Comparison of ENCODE assay signal across 25 cellular contexts in genomic region chr19:38437917-38438316, GRCh38. TPM values are rescaled to one million over a fixed set of nuclear protein-coding genes. Genes with fewer than 3 reads are reported as not detected.
DNase-seq lines count a peak whose midpoint lies in the region; ATAC-seq, FAIRE-seq and TF ChIP-seq lines count a peak whose summit lies in the region.
"Had no signal": no experiment of that assay in that cellular context is flagged by ENCODE, and none has a peak within 500 bp of the region (broad histone marks: within the 10 kb centered on the region; RNA-seq: fewer than 3 reads in every experiment).

No MANE protein-coding gene starts in this region.

- no peak overlapping the region for H2AFZ ChIP-seq in K562 (ENCODE audit: low read depth, low read length)

- POLR2A ChIA-PET in HEK293 (lab: Yijun Ruan, JAX) (interaction anchor here (0.6 to 0.8 kb wide), 2 partner anchors 13 to 210 kb away, joined by 3 to 6 read pairs; partner anchors contain the start of gene ACTN4), K562 (lab: Yijun Ruan, JAX) (interaction anchor here (1.3 kb wide), 1 partner anchor 14 kb away, joined by 6 read pairs; no protein-coding TSS in a partner anchor)

- H3K27me3 Mint-ChIP-seq in glutamatergic neuron (ENCODE audit: unreplicated experiment) = peaks cover 4% of the 10 kb centered on the region
- H3K27me3 Mint-ChIP-seq: CD4-positive, CD25-positive, alpha-beta regulatory T cell had no signal

- no TSS peak for BruUV-seq in K562 (replicated peaks; lab: Mats Ljungman, UMichigan)

- no peak overlapping the region for H3K4me3 Mint-ChIP-seq in glutamatergic neuron (ENCODE audit: unreplicated experiment)
- H3K4me3 Mint-ChIP-seq: CD4-positive, CD25-positive, alpha-beta regulatory T cell; CD8-positive, alpha-beta memory T cell had no signal

- H3K27me3 ChIP-seq in K562 (ENCODE audit: control insufficient read depth in 2 of 2, insufficient read depth in 2 of 2, low read length in 2 of 2) (no peaks in the 10 kb centered on the region), psoas muscle (ENCODE audit: insufficient read depth in 3 of 3, low read length in 2 of 3) (no peaks in the 10 kb centered on the region)
- H3K27me3 ChIP-seq: BE2C had no signal

- no peak for TF ChIP-seq RAD21 in K562 (CRISPR knock-in tag; conservative IDR thresholded peaks at IDR 0.05 in 1 of 2, IDR thresholded peaks at IDR 0.05 in 1 of 2)

- no peak for DNase-seq in K562 (ENCODE audit: extremely low read depth in 1 of 4, low spot score in 3 of 4)
- DNase-seq in psoas muscle = no peak
- DNase-seq in glutamatergic neuron = no peak
- no peak for DNase-seq in activated CD4-positive, CD25-positive, alpha-beta regulatory T cell (lab: John Stamatoyannopoulos, UW)
- DNase-seq: ACHN; BE2C; C1 segment of cervical spinal cord; CD4-positive, CD25-positive, alpha-beta regulatory T cell; CD8-positive, alpha-beta memory T cell; COR-L47; DMS 273 treated with DMSO at 0.1 percent for 48 hours; DMS53; DND-41; EL; KG1 had no signal

- CTCF ChIA-PET in HEK293 (lab: Yijun Ruan, JAX) = interaction anchor here (0.6 kb wide), 1 partner anchor 673 kb away, joined by 3 read pairs; no protein-coding TSS in a partner anchor
- CTCF ChIA-PET in K562 (lab: Yijun Ruan, JAX; ENCODE audit: low intra/inter-chr PET ratio) = no interaction called here

- in situ Hi-C loops in K562 (cut with MboI) = no loop called here

- TF ChIP-seq EP300 in K562 (IDR thresholded peaks at IDR 0.05; ENCODE audit: low read length) = no peak

- H3K27ac ChIP-seq in HEK293 (ENCODE audit: extremely low read depth, low read depth, low read length) = no peak overlapping the region
- no peak overlapping the region for H3K27ac ChIP-seq in K562 (ENCODE audit: extremely low read depth, low read depth, low read length)
- peak overlapping the region; percentile 98 for H3K27ac ChIP-seq in psoas muscle

- no peak overlapping the region for H3K27ac Mint-ChIP-seq in glutamatergic neuron (ENCODE audit: unreplicated experiment)
- H3K27ac Mint-ChIP-seq: CD4-positive, CD25-positive, alpha-beta regulatory T cell; IgD-negative memory B cell had no signal

- H3K36me3 Mint-ChIP-seq in glutamatergic neuron (ENCODE audit: unreplicated experiment) = no peaks in the 10 kb centered on the region
- H3K36me3 Mint-ChIP-seq: CD4-positive, CD25-positive, alpha-beta regulatory T cell; IgD-negative memory B cell had no signal

- ATAC-seq in K562 (no peak), psoas muscle (no peak), GM19467 (IDR thresholded peaks at IDR 0.05; ENCODE audit: unreplicated experiment) (no peak)
- ATAC-seq: GM12878, HCT116, HepG2 had no signal

- 100% methylated on average over 1 of the region's 2 CpGs for WGBS in K562 (ENCODE audit: insufficient coverage, low coverage, missing lambda C conversion rate)
- WGBS in psoas muscle, 3 donors = 36 to 74% (median 55%) methylated on average over 2 of the region's 2 CpGs

- no peaks in the 10 kb centered on the region for H3K9me3 ChIP-seq in HEK293 (ENCODE audit: control insufficient read depth, insufficient read depth, low read depth, low read length)
- no peaks in the 10 kb centered on the region for H3K9me3 ChIP-seq in K562 (replicated peaks; ENCODE audit: control insufficient read depth, insufficient read depth, low read depth, low read length)
- no peaks in the 10 kb centered on the region for H3K9me3 ChIP-seq in psoas muscle
- H3K9me3 ChIP-seq: BE2C had no signal

- H3K4me3 ChIP-seq in HEK293 (ENCODE audit: low read depth, low read length) (no peak overlapping the region), K562 (no peak overlapping the region), psoas muscle (peak overlapping the region; percentile 90)
- H3K4me3 ChIP-seq: GM12878 had no signal

- no peaks in the 10 kb centered on the region for H3K9me1 ChIP-seq in K562 (ENCODE audit: control insufficient read depth, insufficient read depth, low read length)

- TF ChIP-seq CTCF in HEK293 (tag by site-specific recombination; IDR thresholded peaks at IDR 0.05) (no peak), K562 (IDR thresholded peaks at IDR 0.05 in 2 of 3, conservative IDR thresholded peaks at IDR 0.05 in 1 of 3; ENCODE audit: insufficient read depth in 2 of 3, low read depth in 1 of 3, low read length in 3 of 3) (no peak), psoas muscle (IDR thresholded peaks at IDR 0.05) (no peak), glutamatergic neuron (IDR thresholded peaks at IDR 0.05; ENCODE audit: partially characterized antibody, unreplicated experiment) (no peak)

- no peak overlapping the region for H3K4me2 ChIP-seq in K562 (ENCODE audit: insufficient read depth, low read length)

- no peaks in the 10 kb centered on the region for H4K20me1 ChIP-seq in K562 (replicated peaks; ENCODE audit: control insufficient read depth, insufficient read depth, low read length)

- TF ChIP-seq POLR2A in K562 (conservative IDR thresholded peaks at IDR 0.05) = no peak

- H3K4me1 ChIP-seq in HEK293 (ENCODE audit: control insufficient read depth, insufficient read depth, low read length) (peaks cover 12% of the 10 kb centered on the region), K562 (replicated peaks in 1 of 2; ENCODE audit: control insufficient read depth in 2 of 2, insufficient read depth in 2 of 2, low read length in 2 of 2) (peaks cover 18 to 40% of the 10 kb centered on the region in 2 experiments), psoas muscle (peaks cover 47% of the 10 kb centered on the region)
- H3K4me1 ChIP-seq: BE2C had no signal

- 0 out of 3 replicates have a peak, but pooled peaks cover 6% of the 10 kb centered on the region for H3K79me2 ChIP-seq in K562 (ENCODE audit: control insufficient read depth, insufficient read depth, low read length)

- intact Hi-C loops in K562 (cut with micrococcal nuclease) = no loop called here
- intact Hi-C loops in psoas muscle (cut with DNase I) = no loop called here

- no peak overlapping the region for H3K9ac ChIP-seq in K562 (ENCODE audit: insufficient read depth in 1 of 2, low read depth in 2 of 2, low read length in 2 of 2)

- peaks cover 14% of the 10 kb centered on the region for H3K4me1 Mint-ChIP-seq in glutamatergic neuron (ENCODE audit: low read depth, unreplicated experiment)

- no peak for FAIRE-seq in K562 (lab: Jason Lieb, UNC)
- FAIRE-seq: A204.1, GM12878, GM19239, H54, HepG2 had no signal

- no peaks in the 10 kb centered on the region; a peak in 1 of 3 replicates for H3K36me3 ChIP-seq in HEK293 (ENCODE audit: control insufficient read depth in 2 of 2, insufficient read depth in 1 of 2, low read length in 2 of 2)
- no peaks in the 10 kb centered on the region for H3K36me3 ChIP-seq in K562 (ENCODE audit: control insufficient read depth, insufficient read depth, low read length)
- peaks cover 0 to 36% of the 10 kb centered on the region in 2 donors for H3K36me3 ChIP-seq in psoas muscle (ENCODE audit: insufficient read depth in 1 of 2, low read depth in 1 of 2)
- H3K36me3 ChIP-seq: BE2C had no signal

- no peaks in the 10 kb centered on the region for H3K9me3 Mint-ChIP-seq in glutamatergic neuron (ENCODE audit: unreplicated experiment)
- H3K9me3 Mint-ChIP-seq: CD4-positive, CD25-positive, alpha-beta regulatory T cell; CD8-positive, alpha-beta memory T cell had no signal

RNA-seq across cellular contexts. Expression of gene RYR1, which starts 4.4 kb away (rescaled TPM):
- 52.1 and 114 TPM in 2 replicates for total RNA-seq in K562 (2011; cell fraction: chromatin; rRNA removed; ENCODE audit: low replicate concordance)
- 41.3 and 44.4 TPM in 2 replicates for total RNA-seq in K562 (2011; cell fraction: nucleolus; rRNA removed)
- total RNA-seq in K562 (2011; cell fraction: nucleoplasm; rRNA removed) = 47.0 and 64.5 TPM in 2 replicates
- total RNA-seq in K562 (2014; rRNA removed) (4.6 and 5.1 TPM in 2 replicates), K562 (2014; rRNA removed; fragmentation: Illumina TruSeq; extraction: Trizol) (2.3 and 2.9 TPM in 2 replicates), K562 (2015; rRNA removed; fragmentation: Illumina TruSeq; extraction: Trizol) (2.7 and 3.1 TPM in 2 replicates), K562 (2021) (5.3 and 7.4 TPM in 2 replicates), psoas muscle (1,000 to 10,000 TPM in 2 of 4 donors, 100 to 1,000 TPM in 2; 572 to 1,211 (median 883) TPM), glutamatergic neuron (ENCODE audit: unreplicated experiment) (117 TPM)
- polyA plus RNA-seq in K562 (2011; rRNA removed) (3.0 and 3.7 TPM in 2 replicates), K562 (2014; fragmentation: Illumina TruSeq; extraction: Trizol) (6.0 and 7.4 TPM in 2 replicates), K562 (2014; fragmentation: Nextera tagmentation; extraction: Ambion mirVana) (under 1 TPM; 0.11 to 0.58 TPM), K562 (2014; rRNA removed) (5.6 and 6.6 TPM in 2 replicates), psoas muscle (100 to 1,000 TPM in 2 of 3 donors, 10 to 100 TPM in 1; 56.0 to 278 (median 122) TPM)
- 3.6 and 4.2 TPM in 2 replicates for polyA plus RNA-seq in K562 (2011; cell fraction: cytosol; rRNA removed)
- polyA plus RNA-seq in K562 (2011; cell fraction: nucleus; rRNA removed) = 23.2 and 44.6 TPM in 2 replicates
- polyA plus RNA-seq in K562 (2012) = 6.7 and 7.4 TPM in 2 replicates
- 2.7 and 10.5 TPM in 2 replicates for polyA minus RNA-seq in K562 (2011; rRNA and poly(A)+ RNA removed)
- 3.2 and 9.9 TPM in 2 replicates for polyA minus RNA-seq in K562 (2011; cell fraction: cytosol; rRNA and poly(A)+ RNA removed)
- polyA minus RNA-seq in K562 (2011; cell fraction: nucleus; rRNA and poly(A)+ RNA removed) = 9.3 and 13.7 TPM in 2 replicates
- total RNA-seq: HepG2 had no signal

RNA-seq across cellular contexts. Expression of gene RASGRP4, which starts 11.9 kb away (rescaled TPM):
- 5.4 and 14.4 TPM in 2 replicates for total RNA-seq in K562 (2011; cell fraction: chromatin; rRNA removed; ENCODE audit: low replicate concordance)
- total RNA-seq in K562 (2011; cell fraction: nucleolus; rRNA removed) = 6.4 and 8.8 TPM in 2 replicates
- 5.6 and 10.2 TPM in 2 replicates for total RNA-seq in K562 (2011; cell fraction: nucleoplasm; rRNA removed)
- total RNA-seq in K562 (2014; rRNA removed) (2.8 and 3.8 TPM in 2 replicates), K562 (2014; rRNA removed; fragmentation: Illumina TruSeq; extraction: Trizol) (1.1 TPM in 2 replicates), K562 (2015; rRNA removed; fragmentation: Illumina TruSeq; extraction: Trizol) (3.5 and 3.8 TPM in 2 replicates), K562 (2021) (3.9 TPM in 2 replicates), psoas muscle (1 to 10 TPM in 1 of 4 donors, under 1 TPM in 3; 0.44 to 2.0 (median 0.80) TPM), glutamatergic neuron (ENCODE audit: unreplicated experiment) (not detected)
- polyA plus RNA-seq in K562 (2011; rRNA removed) (4.5 and 11.4 TPM in 2 replicates), K562 (2014; fragmentation: Illumina TruSeq; extraction: Trizol) (4.4 and 4.8 TPM in 2 replicates), K562 (2014; fragmentation: Nextera tagmentation; extraction: Ambion mirVana) (under 1 TPM; 0.39 to 0.55 TPM), K562 (2014; rRNA removed) (3.4 and 4.6 TPM in 2 replicates), psoas muscle (under 1 TPM; 0.17 to 0.31 (median 0.25) TPM)
- polyA plus RNA-seq in K562 (2011; cell fraction: cytosol; rRNA removed) = 11.2 and 13.0 TPM in 2 replicates
- polyA plus RNA-seq in K562 (2011; cell fraction: nucleus; rRNA removed) = 23.4 and 27.1 TPM in 2 replicates
- polyA plus RNA-seq in K562 (2012) = 5.5 and 22.2 TPM in 2 replicates
- 1.8 and 2.5 TPM in 2 replicates for polyA minus RNA-seq in K562 (2011; rRNA and poly(A)+ RNA removed)
- polyA minus RNA-seq in K562 (2011; cell fraction: cytosol; rRNA and poly(A)+ RNA removed) = 4.3 and 6.2 TPM in 2 replicates
- 3.0 and 5.6 TPM in 2 replicates for polyA minus RNA-seq in K562 (2011; cell fraction: nucleus; rRNA and poly(A)+ RNA removed)
- total RNA-seq: G401, HepG2 had no signal
- polyA plus RNA-seq: CD8-positive, alpha-beta memory T cell; HepG2 had no signal

RNA-seq across cellular contexts. Expression of gene FAM98C, which starts 35.0 kb away (rescaled TPM):
- 20.3 and 72.0 TPM in 2 replicates for total RNA-seq in K562 (2011; cell fraction: chromatin; rRNA removed; ENCODE audit: low replicate concordance)
- 76.2 and 91.1 TPM in 2 replicates for total RNA-seq in K562 (2011; cell fraction: nucleolus; rRNA removed)
- total RNA-seq in K562 (2011; cell fraction: nucleoplasm; rRNA removed) = 41.2 and 45.5 TPM in 2 replicates
- total RNA-seq in K562 (2014; rRNA removed) (28.3 and 31.2 TPM in 2 replicates), K562 (2014; rRNA removed; fragmentation: Illumina TruSeq; extraction: Trizol) (6.8 and 7.2 TPM in 2 replicates), K562 (2015; rRNA removed; fragmentation: Illumina TruSeq; extraction: Trizol) (12.6 and 13.7 TPM in 2 replicates), K562 (2021) (26.0 and 26.7 TPM in 2 replicates), psoas muscle (1 to 10 TPM; 1.1 to 4.5 (median 1.4) TPM), glutamatergic neuron (ENCODE audit: unreplicated experiment) (5.8 TPM)
- polyA plus RNA-seq in K562 (2011; rRNA removed) (16.0 and 22.7 TPM in 2 replicates), K562 (2014; fragmentation: Illumina TruSeq; extraction: Trizol) (9.6 and 13.1 TPM in 2 replicates), K562 (2014; fragmentation: Nextera tagmentation; extraction: Ambion mirVana) (1 to 10 TPM; 1.7 to 4.3 TPM), K562 (2014; rRNA removed) (40.8 and 43.8 TPM in 2 replicates), psoas muscle (1 to 10 TPM; 1.4 to 6.6 (median 1.8) TPM)
- polyA plus RNA-seq in K562 (2011; cell fraction: cytosol; rRNA removed) = 25.2 and 53.5 TPM in 2 replicates
- polyA plus RNA-seq in K562 (2011; cell fraction: nucleus; rRNA removed) = 72.4 and 115 TPM in 2 replicates
- polyA plus RNA-seq in K562 (2012) = 18.2 and 37.7 TPM in 2 replicates
- 3.4 and 5.0 TPM in 2 replicates for polyA minus RNA-seq in K562 (2011; rRNA and poly(A)+ RNA removed)
- 17.2 and 20.5 TPM in 2 replicates for polyA minus RNA-seq in K562 (2011; cell fraction: cytosol; rRNA and poly(A)+ RNA removed)
- 17.5 and 23.6 TPM in 2 replicates for polyA minus RNA-seq in K562 (2011; cell fraction: nucleus; rRNA and poly(A)+ RNA removed)

RNA-seq across cellular contexts. Expression of gene SPRED3, which starts 49.4 kb away (rescaled TPM):
- 7.2 and 10.1 TPM in 2 replicates for total RNA-seq in K562 (2011; cell fraction: chromatin; rRNA removed; ENCODE audit: low replicate concordance)
- total RNA-seq in K562 (2011; cell fraction: nucleolus; rRNA removed) = 3.6 and 6.3 TPM in 2 replicates
- 4.3 and 11.0 TPM in 2 replicates for total RNA-seq in K562 (2011; cell fraction: nucleoplasm; rRNA removed)
- total RNA-seq in K562 (2014; rRNA removed) = 0.05 and 0.41 TPM in 2 replicates
- 0.32 and 0.36 TPM in 2 replicates for total RNA-seq in K562 (2014; rRNA removed; fragmentation: Illumina TruSeq; extraction: Trizol)
- 0.15 and 0.25 TPM in 2 replicates for total RNA-seq in K562 (2015; rRNA removed; fragmentation: Illumina TruSeq; extraction: Trizol)
- total RNA-seq in K562 (2021) = 0.81 and 0.95 TPM in 2 replicates
- 0.47 and 0.62 TPM in 2 replicates for polyA plus RNA-seq in K562 (2011; rRNA removed)
- polyA plus RNA-seq in K562 (2011; cell fraction: cytosol; rRNA removed) = 0.57 and 0.58 TPM in 2 replicates
- 3.0 and 4.3 TPM in 2 replicates for polyA plus RNA-seq in K562 (2011; cell fraction: nucleus; rRNA removed)
- 0.70 and 3.0 TPM in 2 replicates for polyA plus RNA-seq in K562 (2012)
- 0.30 and 0.89 TPM in 2 replicates for polyA plus RNA-seq in K562 (2014; fragmentation: Illumina TruSeq; extraction: Trizol)
- under 1 TPM; 0.21 to 0.25 TPM for polyA plus RNA-seq in K562 (2014; fragmentation: Nextera tagmentation; extraction: Ambion mirVana)
- polyA plus RNA-seq in K562 (2014; rRNA removed) = 0.63 and 1.3 TPM in 2 replicates
- polyA minus RNA-seq in K562 (2011; rRNA and poly(A)+ RNA removed) = 0.03 and 0.39 TPM in 2 replicates
- polyA minus RNA-seq in K562 (2011; cell fraction: cytosol; rRNA and poly(A)+ RNA removed) = not detected in 2 replicates
- polyA minus RNA-seq in K562 (2011; cell fraction: nucleus; rRNA and poly(A)+ RNA removed) = 0.89 and 1.3 TPM in 2 replicates
- total RNA-seq in psoas muscle = 1 to 10 TPM in 3 of 4 donors, under 1 TPM in 1; 0.69 to 2.1 (median 1.5) TPM
- 1 to 10 TPM in 1 of 3 donors, under 1 TPM in 2; 0.01 to 1.0 (median 0.10) TPM for polyA plus RNA-seq in psoas muscle
- 8.7 TPM for total RNA-seq in glutamatergic neuron (ENCODE audit: unreplicated experiment)
- polyA plus RNA-seq: CD8-positive, alpha-beta memory T cell; IgD-negative memory B cell had no signal

RNA-seq across cellular contexts. Expression of gene GGN, which starts 50.1 kb away (rescaled TPM):
- 0.12 TPM in 1 of 2 replicates, not detected in the other for total RNA-seq in K562 (2011; cell fraction: chromatin; rRNA removed; ENCODE audit: low replicate concordance)
- total RNA-seq in K562 (2011; cell fraction: nucleolus; rRNA removed) = 0.50 TPM in 1 of 2 replicates, not detected in the other
- total RNA-seq in K562 (2011; cell fraction: nucleoplasm; rRNA removed) = 0.15 TPM in 1 of 2 replicates, not detected in the other
- not detected in 2 replicates for total RNA-seq in K562 (2014; rRNA removed)
- total RNA-seq in K562 (2014; rRNA removed; fragmentation: Illumina TruSeq; extraction: Trizol) = not detected in 2 replicates
- total RNA-seq in K562 (2015; rRNA removed; fragmentation: Illumina TruSeq; extraction: Trizol) = not detected in 2 replicates
- 0.25 and 0.33 TPM in 2 replicates for total RNA-seq in K562 (2021)
- 0.12 TPM in 1 of 2 replicates, not detected in the other for polyA plus RNA-seq in K562 (2011; rRNA removed)
- polyA plus RNA-seq in K562 (2011; cell fraction: cytosol; rRNA removed) = 0.03 and 0.04 TPM in 2 replicates
- 0.46 and 0.63 TPM in 2 replicates for polyA plus RNA-seq in K562 (2011; cell fraction: nucleus; rRNA removed)
- polyA plus RNA-seq in K562 (2012) = 0.52 and 0.94 TPM in 2 replicates
- polyA plus RNA-seq in K562 (2014; fragmentation: Illumina TruSeq; extraction: Trizol) = not detected in 2 replicates
- polyA plus RNA-seq in K562 (2014; fragmentation: Nextera tagmentation; extraction: Ambion mirVana) = not detected
- polyA plus RNA-seq in K562 (2014; rRNA removed) = 0.15 and 0.16 TPM in 2 replicates
- polyA minus RNA-seq in K562 (2011; rRNA and poly(A)+ RNA removed) = not detected in 2 replicates
- polyA minus RNA-seq in K562 (2011; cell fraction: cytosol; rRNA and poly(A)+ RNA removed) = not detected in 2 replicates
- 0.54 TPM in 1 of 2 replicates, not detected in the other for polyA minus RNA-seq in K562 (2011; cell fraction: nucleus; rRNA and poly(A)+ RNA removed)
- under 1 TPM in 2 of 4 donors, not detected in 2; 0.18 to 0.34 TPM for total RNA-seq in psoas muscle
- under 1 TPM in 2 of 3 donors, not detected in 1; 0.04 to 0.21 TPM for polyA plus RNA-seq in psoas muscle
- 2.0 TPM for total RNA-seq in glutamatergic neuron (ENCODE audit: unreplicated experiment)
- total RNA-seq: GM12878, HepG2 had no signal
- polyA plus RNA-seq: CD4-positive, CD25-positive, alpha-beta regulatory T cell; CD8-positive, alpha-beta memory T cell; GM12878; HepG2; IgD-negative memory B cell had no signal

Comparison
In these comparisons a context has a peak if more than half of its experiments do, and no peak if none do; other contexts are left out.
1. Of the 44 proteins assayed by ChIP-seq in both K562 and HEK293: peak only in K562: none; only in HEK293: ZBTB17, ZNF324 and ZNF398; in both: PRDM10; in neither: 40.